1 cellular context compared by ENCODE assay signal in genomic region chr13:22126433-22127021, GRCh38.
A peak's percentile ranks its signal among the peaks of the same experiment; 100 is the strongest.
TF ChIP-seq lines count a peak whose summit lies in the region.

No MANE protein-coding gene starts in this region.

TF ChIP-seq in GM12878, 131 proteins besides CTCF, POLR2A, EP300 and RAD21 (continued from another document):
- TF ChIP-seq CUX1 (IDR thresholded peaks at IDR 0.05; ENCODE audit: insufficient replicate concordance, low read depth, low read length) (no peak), ELK1 (IDR thresholded peaks at IDR 0.05; ENCODE audit: low read depth, low read length) (no peak), MLLT1 (IDR thresholded peaks at IDR 0.05) (peak; percentile 49; the same call in 1 of the 2 replicates), EED (IDR thresholded peaks at IDR 0.05; ENCODE audit: low read depth) (peak; percentile 60; the same call in 1 of the 2 replicates), BHLHE40 (IDR thresholded peaks at IDR 0.05; ENCODE audit: borderline replicate concordance in 1 of 2, low read depth in 2 of 2, low read length in 1 of 2) (peak in 1 of 2 experiments; percentile 21; a peak in 1 of 4 replicates), NR2F1 (conservative IDR thresholded peaks at IDR 0.05) (peak; percentile 84), ZNF217 (IDR thresholded peaks at IDR 0.05) (0 out of 2 replicates have a peak, but pooled peaks have one; percentile 57), ZNF687 (IDR thresholded peaks at IDR 0.05) (no peak), IKZF1 (conservative IDR thresholded peaks at IDR 0.05) (peak; percentile 73), RUNX3 (IDR thresholded peaks at IDR 0.05; ENCODE audit: low read length) (peak; percentile 92), IKZF2 (IDR thresholded peaks at IDR 0.05) (peak; percentile 77 to 84), ZNF592 (IDR thresholded peaks at IDR 0.05) (0 out of 2 replicates have a peak, but pooled peaks have one; percentile 24), JUNB (IDR thresholded peaks at IDR 0.05) (peak; percentile 64), MTA2 (IDR thresholded peaks at IDR 0.05; ENCODE audit: low read depth) (peak; percentile 88), FOS (IDR thresholded peaks at IDR 0.05; ENCODE audit: borderline replicate concordance, extremely low read depth, insufficient read length) (no peak), MEF2B (IDR thresholded peaks at IDR 0.05; ENCODE audit: partially characterized antibody, poor library complexity, severe bottlenecking) (peak; percentile 45), SKIL (IDR thresholded peaks at IDR 0.05; ENCODE audit: low read depth, poor library complexity, severe bottlenecking) (peak; percentile 94), CBFB (IDR thresholded peaks at IDR 0.05; ENCODE audit: low read depth) (peak; percentile 50; the same call in 1 of the 2 replicates)
